Comparison of ENCODE assay signal across 18 cellular contexts in genomic region chr4:33386761-33387160, GRCh38.
DNase-seq lines count a peak whose midpoint lies in the region; ATAC-seq and TF ChIP-seq lines count a peak whose summit lies in the region.
"Had no signal": no experiment of that assay in that cellular context is flagged by ENCODE, and none has a peak within 500 bp of the region (broad histone marks: within the 10 kb centered on the region; RNA-seq: fewer than 3 reads in every experiment).

No MANE protein-coding gene starts in this region.

- H3K4me3 ChIP-seq in BJ (ENCODE audit: low read depth, low read length) (no peak overlapping the region), OCI-LY3 (ENCODE audit: low read length) (no peak overlapping the region), epithelial cell of esophagus (ENCODE audit: low read length) (no peak overlapping the region), body of pancreas (no peak overlapping the region)
- H3K4me3 ChIP-seq: gastroesophageal sphincter, transverse colon had no signal

- no peak overlapping the region for H2AFZ ChIP-seq in OCI-LY3 (ENCODE audit: low read depth, low read length)

- CTCF ChIA-PET in BJ (lab: Yijun Ruan, JAX): no interaction called here

- H4K20me1 ChIP-seq in OCI-LY3 (ENCODE audit: insufficient read depth, low read length): no peaks in the 10 kb centered on the region

- WGBS in body of pancreas, 2 donors: 68 to 84% methylated on average over 1 of the region's 1 CpG

- H3K4me1 ChIP-seq in OCI-LY3 (ENCODE audit: low read length) (no peaks in the 10 kb centered on the region), body of pancreas (no peaks in the 10 kb centered on the region)
- H3K4me1 ChIP-seq: gastroesophageal sphincter, transverse colon had no signal

- H3K27ac ChIP-seq in OCI-LY3 (ENCODE audit: low read length) (no peak overlapping the region), body of pancreas (no peak overlapping the region)
- H3K27ac ChIP-seq: gastroesophageal sphincter, transverse colon had no signal

- H3K9me3 ChIP-seq in OCI-LY3 (ENCODE audit: insufficient read depth, low read length) (peaks cover 5% of the 10 kb centered on the region; the same call in 1 of the 2 replicates), body of pancreas (no peaks in the 10 kb centered on the region)

- H3K36me3 ChIP-seq in BJ (ENCODE audit: control insufficient read depth, insufficient read depth, low read length): no peaks in the 10 kb centered on the region
- no peaks in the 10 kb centered on the region for H3K36me3 ChIP-seq in OCI-LY3 (replicated peaks; ENCODE audit: low read depth, low read length)
- no peaks in the 10 kb centered on the region for H3K36me3 ChIP-seq in body of pancreas (replicated peaks in 1 of 2; ENCODE audit: insufficient read depth in 1 of 2, low read depth in 2 of 2)
- H3K36me3 ChIP-seq: gastroesophageal sphincter, transverse colon had no signal

- DNase-seq in BJ (ENCODE audit: low read depth) (no peak), GM13977 (ENCODE audit: low spot score) (peak; percentile 4), epithelial cell of esophagus (ENCODE audit: low read depth) (peak; percentile 21), body of pancreas (no peak)
- no peak for DNase-seq in stimulated activated CD4-positive, alpha-beta T cell treated with anti-CD3 and anti-CD28 coated beads, Interleukin-15, amount 100 ng/mL, for 24 hours
- DNase-seq: activated CD4-positive, alpha-beta T cell treated with anti-CD3 and anti-CD28 coated beads, Interleukin-2, amount 50 U/mL, for 1 hour; activated naive CD8-positive, alpha-beta T cell treated with anti-CD3 and anti-CD28 coated beads, Interleukin-2, amount 10 ng/mL, durations not matched to agents 7 days and 5 days; activated T-cell treated with anti-CD3 and anti-CD28 coated beads, Interleukin-2, amount 50 U/mL, for 4 hours; DMS79 treated with DMSO at 0.1 percent for 48 hours; IMR-90; naive thymus-derived CD4-positive, alpha-beta T cell; NCI-H2227 treated with DMSO at 0.1 percent for 48 hours; posterior cingulate gyrus; stimulated activated naive B cell treated with anti-CD40 and anti-IgM and Interleukin-4, amounts not matched to agents 10 μg/mL and 1 μg/mL and 100 μg/mL, for 72 hours; transverse colon had no signal

- H3K27me3 ChIP-seq in BJ (ENCODE audit: control insufficient read depth, insufficient read depth, low read length) (no peaks in the 10 kb centered on the region), OCI-LY3 (ENCODE audit: low read depth, low read length) (no peaks in the 10 kb centered on the region), body of pancreas (no peaks in the 10 kb centered on the region)
- H3K27me3 ChIP-seq: gastroesophageal sphincter, transverse colon had no signal

- H3K4me2 ChIP-seq in OCI-LY3 (ENCODE audit: low read length): no peak overlapping the region

- no peak for ATAC-seq in HG02763 (IDR thresholded peaks at IDR 0.05; ENCODE audit: unreplicated experiment)
- ATAC-seq in body of pancreas: no peak
- ATAC-seq: activated T-cell treated with anti-CD3 and anti-CD28 coated beads, Interleukin-2, amount 50 U/mL, for 4 hours; gastroesophageal sphincter; naive thymus-derived CD4-positive, alpha-beta T cell; stimulated activated naive B cell treated with anti-CD40 and anti-IgM and Interleukin-4, amounts not matched to agents 10 μg/mL and 1 μg/mL and 100 μg/mL, for 72 hours had no signal

- POLR2A ChIA-PET in BJ (lab: Charles Lee): no interaction called here

- intact Hi-C loops in body of pancreas (cut with DNase I): no loop called here

- in situ Hi-C loops in GM13977 (cut with MboI; ENCODE audit: low pct_unique_long_range_greater_than_20kb, low sequenced_read_pairs, unreplicated experiment): no loop called here

- H3K9ac ChIP-seq in OCI-LY3 (ENCODE audit: low read length): no peak overlapping the region

- TF ChIP-seq CTCF in BJ (IDR thresholded peaks at IDR 0.05; ENCODE audit: insufficient read depth, low read depth, low read length): peak; percentile 8; the same call in 1 of the 2 replicates
- TF ChIP-seq CTCF in GM13977 (IDR thresholded peaks at IDR 0.05; ENCODE audit: extremely low read depth, insufficient read depth, missing control alignments): peak; percentile 18
- peak; percentile 54 for TF ChIP-seq CTCF in OCI-LY3 (IDR thresholded peaks at IDR 0.05; ENCODE audit: low read depth, low read length)
- TF ChIP-seq CTCF in epithelial cell of esophagus (IDR thresholded peaks at IDR 0.05; ENCODE audit: insufficient read depth, low read depth, low read length, missing control alignments): peak; percentile 38
- no peak for TF ChIP-seq CTCF in body of pancreas (IDR thresholded peaks at IDR 0.05)

- TF ChIP-seq POLR2A in body of pancreas (IDR thresholded peaks at IDR 0.05): no peak

- no peaks in the 10 kb centered on the region for H3K79me2 ChIP-seq in OCI-LY3 (ENCODE audit: low read length)

Comparison
In these comparisons a context has a peak if more than half of its experiments do, and no peak if none do; other contexts are left out.
1. DNase-seq: peak in GM13977 (single experiment) and epithelial cell of esophagus (single experiment); none in BJ (single experiment), stimulated activated CD4-positive, alpha-beta T cell treated with anti-CD3 and anti-CD28 coated beads, Interleukin-15, amount 100 ng/mL, for 24 hours (single experiment) and body of pancreas (0 of 4).
2. CTCF ChIP-seq: peak in BJ (single experiment), GM13977 (single experiment), OCI-LY3 (single experiment) and epithelial cell of esophagus (single experiment); none in body of pancreas (0 of 7).